ENCODE assay signal across 10 cellular contexts in genomic region chr12:120266180-120266535, GRCh38. TPM values are rescaled to one million over a fixed set of nuclear protein-coding genes. Genes with fewer than 3 reads are reported as not detected.
DNase-seq lines count a peak whose midpoint lies in the region; ATAC-seq and TF ChIP-seq lines count a peak whose summit lies in the region.
"Had no signal": no experiment of that assay in that cellular context is flagged by ENCODE, and none has a peak within 500 bp of the region (broad histone marks: within the 10 kb centered on the region; RNA-seq: fewer than 3 reads in every experiment).

No MANE protein-coding gene starts in this region.

- TF ChIP-seq CTCF in neural cell (IDR thresholded peaks at IDR 0.05; ENCODE audit: poor library complexity, severe bottlenecking) = no peak

- peak overlapping the region; percentile 89 to 97 (median 91) for H3K4me3 Mint-ChIP-seq in CD4-positive, CD25-positive, alpha-beta regulatory T cell
- peak overlapping the region; percentile 80 for H3K4me3 Mint-ChIP-seq in activated naive CD8-positive, alpha-beta T cell treated with anti-CD3 and anti-CD28 coated beads, Interleukin-2, amount 50 U/mL, for 24 hours

- H3K4me1 Mint-ChIP-seq in CD4-positive, CD25-positive, alpha-beta regulatory T cell = peaks cover 13 to 45% (median 34%) of the 10 kb centered on the region in 4 donors
- peaks cover 36% of the 10 kb centered on the region for H3K4me1 Mint-ChIP-seq in activated naive CD8-positive, alpha-beta T cell treated with anti-CD3 and anti-CD28 coated beads, Interleukin-2, amount 50 U/mL, for 24 hours

- TF ChIP-seq EP300 in neural cell (conservative IDR thresholded peaks at IDR 0.05; ENCODE audit: poor library complexity, severe bottlenecking) = no peak

- no peaks in the 10 kb centered on the region for H3K79me2 ChIP-seq in neural cell (replicated peaks; ENCODE audit: insufficient read depth, low read length)

- ATAC-seq in CD4-positive, CD25-positive, alpha-beta regulatory T cell (ENCODE audit: low read depth in 2 of 2) = no peak
- ATAC-seq in activated naive CD8-positive, alpha-beta T cell treated with anti-CD3 and anti-CD28 coated beads, Interleukin-2, amount 50 U/mL, for 24 hours = no peak
- no peak for ATAC-seq in activated CD4-positive, CD25-positive, alpha-beta regulatory T cell treated with anti-CD3 and anti-CD28 coated beads, Interleukin-2, amount 50 U/mL, for 24 hours
- ATAC-seq in left cardiac atrium = no peak

- no peaks in the 10 kb centered on the region for H3F3A ChIP-seq in neural cell (ENCODE audit: insufficient read depth, low read length, poor library complexity, severe bottlenecking)

- TF ChIP-seq RAD21 in neural cell (conservative IDR thresholded peaks at IDR 0.05) = no peak

- H3K27ac Mint-ChIP-seq in CD4-positive, CD25-positive, alpha-beta regulatory T cell = peak overlapping the region in 2 of 3 donors; percentile 80 to 89
- H3K27ac Mint-ChIP-seq in activated naive CD8-positive, alpha-beta T cell treated with anti-CD3 and anti-CD28 coated beads, Interleukin-2, amount 50 U/mL, for 24 hours = peak overlapping the region; percentile 80

- no peaks in the 10 kb centered on the region for H4K20me1 ChIP-seq in neural cell (ENCODE audit: insufficient read depth)

- intact Hi-C loops in left cardiac atrium (cut with DNase I) = loop anchor here in 1 of 2 donors (1.0 kb wide), 1 partner anchor 38 kb away; no protein-coding TSS in a partner anchor

- peaks cover 40% of the 10 kb centered on the region for H3K4me1 ChIP-seq in CD4-positive, CD25-positive, alpha-beta regulatory T cell (ENCODE audit: control insufficient read depth, insufficient read depth, low read length, poor library complexity, severe bottlenecking)
- peaks cover 45% of the 10 kb centered on the region for H3K4me1 ChIP-seq in HUES6 (ENCODE audit: control insufficient read depth, insufficient read depth, low read length)

- H3K9me3 Mint-ChIP-seq in CD4-positive, CD25-positive, alpha-beta regulatory T cell = peaks cover 0 to 2% (median 0%) of the 10 kb centered on the region in 7 donors
- no peaks in the 10 kb centered on the region for H3K9me3 Mint-ChIP-seq in activated naive CD8-positive, alpha-beta T cell treated with anti-CD3 and anti-CD28 coated beads, Interleukin-2, amount 50 U/mL, for 24 hours

- H3K9ac ChIP-seq in HUES6 (ENCODE audit: low read length) (no peak overlapping the region), neural cell (ENCODE audit: low read length) (peak overlapping the region; percentile 21)

- no peaks in the 10 kb centered on the region for H3K36me3 ChIP-seq in CD4-positive, CD25-positive, alpha-beta regulatory T cell (ENCODE audit: control insufficient read depth, insufficient read depth, low read length)
- H3K36me3 ChIP-seq in HUES6 (ENCODE audit: control insufficient read depth, insufficient read depth, low read length) (peaks cover 13% of the 10 kb centered on the region; the same call in 1 of the 2 replicates), neural cell (ENCODE audit: insufficient read depth, low read length) (no peaks in the 10 kb centered on the region)

- no peaks in the 10 kb centered on the region for H3K9me3 ChIP-seq in CD4-positive, CD25-positive, alpha-beta regulatory T cell (ENCODE audit: control insufficient read depth in 2 of 2, low read length in 2 of 2)
- no peaks in the 10 kb centered on the region for H3K9me3 ChIP-seq in HUES6 (ENCODE audit: control insufficient read depth, insufficient read depth, low read depth, low read length)
- no peaks in the 10 kb centered on the region for H3K9me3 ChIP-seq in neural cell (ENCODE audit: low read length)

- no peak overlapping the region for H3K4me2 ChIP-seq in neural cell (ENCODE audit: low read length)

- no peaks in the 10 kb centered on the region for H3K9me2 ChIP-seq in neural cell (ENCODE audit: insufficient read depth, low read length)

- DNase-seq in CD4-positive, CD25-positive, alpha-beta regulatory T cell = no peak
- DNase-seq in activated naive CD8-positive, alpha-beta T cell treated with anti-CD3 and anti-CD28 coated beads, Interleukin-2, amount 50 U/mL, for 24 hours = no peak
- DNase-seq in activated CD4-positive, CD25-positive, alpha-beta regulatory T cell treated with anti-CD3 and anti-CD28 coated beads, Interleukin-2, amount 50 U/mL, for 72 hours = no peak
- DNase-seq in left cardiac atrium = no peak
- no peak for DNase-seq in DMS53 treated with DMSO at 0.1 percent for 48 hours (lab: John Stamatoyannopoulos, UW; ENCODE audit: unreplicated experiment)

- H3K36me3 Mint-ChIP-seq in CD4-positive, CD25-positive, alpha-beta regulatory T cell = peaks cover 10% of the 10 kb centered on the region
- no peaks in the 10 kb centered on the region for H3K36me3 Mint-ChIP-seq in activated naive CD8-positive, alpha-beta T cell treated with anti-CD3 and anti-CD28 coated beads, Interleukin-2, amount 50 U/mL, for 24 hours (ENCODE audit: low read depth)

- no peaks in the 10 kb centered on the region for H3K27me3 Mint-ChIP-seq in CD4-positive, CD25-positive, alpha-beta regulatory T cell
- H3K27me3 Mint-ChIP-seq in activated naive CD8-positive, alpha-beta T cell treated with anti-CD3 and anti-CD28 coated beads, Interleukin-2, amount 50 U/mL, for 24 hours = peaks cover 2% of the 10 kb centered on the region

- no peaks in the 10 kb centered on the region for H3K27me3 ChIP-seq in CD4-positive, CD25-positive, alpha-beta regulatory T cell (ENCODE audit: control insufficient read depth, insufficient read depth, low read length)
- H3K27me3 ChIP-seq in HUES6 (ENCODE audit: control insufficient read depth, insufficient read depth, low read length) = no peaks in the 10 kb centered on the region
- no peaks in the 10 kb centered on the region for H3K27me3 ChIP-seq in neural cell (ENCODE audit: insufficient read depth, low read depth, low read length)

- no peak overlapping the region for H2AFZ ChIP-seq in neural cell (ENCODE audit: low read depth, low read length)
- H2AFZ ChIP-seq: GM23248 had no signal

- no peak overlapping the region for H3K27ac ChIP-seq in CD4-positive, CD25-positive, alpha-beta regulatory T cell (ENCODE audit: insufficient read depth, low read length, poor library complexity, severe bottlenecking)
- H3K27ac ChIP-seq in HUES6 (ENCODE audit: low read depth, low read length) (no peak overlapping the region), neural cell (ENCODE audit: low read length) (no peak overlapping the region)

- peak overlapping the region; percentile 34 for H3K4me3 ChIP-seq in CD4-positive, CD25-positive, alpha-beta regulatory T cell (ENCODE audit: low read depth, low read length)
- H3K4me3 ChIP-seq in HUES6 (ENCODE audit: low read depth, low read length) (peak overlapping the region; percentile 23; the same call in 1 of the 2 replicates), neural cell (ENCODE audit: low read length) (peak overlapping the region; percentile 59)

TF ChIP-seq in neural cell, 6 proteins besides CTCF, POLR2A, EP300 and RAD21:
- TF ChIP-seq MXI1 (conservative IDR thresholded peaks at IDR 0.05; ENCODE audit: poor library complexity, severe bottlenecking) (no peak), POLR2AphosphoS5 (IDR thresholded peaks at IDR 0.05) (no peak), TAF1 (IDR thresholded peaks at IDR 0.05; ENCODE audit: low read depth) (no peak), EZH2 (IDR thresholded peaks at IDR 0.05; ENCODE audit: borderline replicate concordance, insufficient read depth, low read length, poor library complexity, severe bottlenecking) (no peak), SMC3 (conservative IDR thresholded peaks at IDR 0.05; ENCODE audit: poor library complexity) (no peak)
- TF ChIP-seq, protein P1, sequence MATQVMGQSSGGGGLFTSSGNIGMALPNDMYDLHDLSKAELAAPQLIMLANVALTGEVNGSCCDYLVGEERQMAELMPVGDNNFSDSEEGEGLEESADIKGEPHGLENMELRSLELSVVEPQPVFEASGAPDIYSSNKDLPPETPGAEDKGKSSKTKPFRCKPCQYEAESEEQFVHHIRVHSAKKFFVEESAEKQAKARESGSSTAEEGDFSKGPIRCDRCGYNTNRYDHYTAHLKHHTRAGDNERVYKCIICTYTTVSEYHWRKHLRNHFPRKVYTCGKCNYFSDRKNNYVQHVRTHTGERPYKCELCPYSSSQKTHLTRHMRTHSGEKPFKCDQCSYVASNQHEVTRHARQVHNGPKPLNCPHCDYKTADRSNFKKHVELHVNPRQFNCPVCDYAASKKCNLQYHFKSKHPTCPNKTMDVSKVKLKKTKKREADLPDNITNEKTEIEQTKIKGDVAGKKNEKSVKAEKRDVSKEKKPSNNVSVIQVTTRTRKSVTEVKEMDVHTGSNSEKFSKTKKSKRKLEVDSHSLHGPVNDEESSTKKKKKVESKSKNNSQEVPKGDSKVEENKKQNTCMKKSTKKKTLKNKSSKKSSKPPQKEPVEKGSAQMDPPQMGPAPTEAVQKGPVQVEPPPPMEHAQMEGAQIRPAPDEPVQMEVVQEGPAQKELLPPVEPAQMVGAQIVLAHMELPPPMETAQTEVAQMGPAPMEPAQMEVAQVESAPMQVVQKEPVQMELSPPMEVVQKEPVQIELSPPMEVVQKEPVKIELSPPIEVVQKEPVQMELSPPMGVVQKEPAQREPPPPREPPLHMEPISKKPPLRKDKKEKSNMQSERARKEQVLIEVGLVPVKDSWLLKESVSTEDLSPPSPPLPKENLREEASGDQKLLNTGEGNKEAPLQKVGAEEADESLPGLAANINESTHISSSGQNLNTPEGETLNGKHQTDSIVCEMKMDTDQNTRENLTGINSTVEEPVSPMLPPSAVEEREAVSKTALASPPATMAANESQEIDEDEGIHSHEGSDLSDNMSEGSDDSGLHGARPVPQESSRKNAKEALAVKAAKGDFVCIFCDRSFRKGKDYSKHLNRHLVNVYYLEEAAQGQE (IDR thresholded peaks at IDR 0.05; ENCODE audit: borderline replicate concordance) = no peak

RNA-seq across cellular contexts. Expression of gene PXN, which starts 0.6 kb away (rescaled TPM):
- total RNA-seq in CD4-positive, CD25-positive, alpha-beta regulatory T cell = 205 TPM
- polyA plus RNA-seq in CD4-positive, CD25-positive, alpha-beta regulatory T cell = 10 to 100 TPM; 64.3 to 89.5 (median 73.5) TPM
- polyA plus RNA-seq in neural cell = 5.9 and 6.3 TPM in 2 replicates
- polyA minus RNA-seq in neural cell = 4.6 and 7.4 TPM in 2 replicates
- 10 to 100 TPM; 70.3 to 86.1 TPM for total RNA-seq in left cardiac atrium

RNA-seq across cellular contexts. Expression of gene RNU4-2, which starts 25.5 kb away (rescaled TPM):
- 12,754 TPM for total RNA-seq in CD4-positive, CD25-positive, alpha-beta regulatory T cell
- 100 to 1,000 TPM in 1 of 4 donors, 10 to 100 TPM in 1, not detected in 2; 49.3 to 132 TPM for polyA plus RNA-seq in CD4-positive, CD25-positive, alpha-beta regulatory T cell
- polyA plus RNA-seq in neural cell = under 0.01 TPM in 1 of 2 replicates, not detected in the other
- under 0.01 TPM in 2 replicates for polyA minus RNA-seq in neural cell
- over 10,000 TPM; 14,688 to 67,133 TPM for total RNA-seq in left cardiac atrium
- polyA plus RNA-seq: thymus had no signal

RNA-seq across cellular contexts. Expression of gene RNU4-1, which starts 26.9 kb away (rescaled TPM):
- 1,793 TPM for total RNA-seq in CD4-positive, CD25-positive, alpha-beta regulatory T cell
- polyA plus RNA-seq in CD4-positive, CD25-positive, alpha-beta regulatory T cell = not detected
- under 0.01 TPM in 1 of 2 replicates, not detected in the other for polyA plus RNA-seq in neural cell
- under 0.01 TPM in 2 replicates for polyA minus RNA-seq in neural cell
- total RNA-seq in left cardiac atrium = 1,000 to 10,000 TPM; 1,261 to 6,779 TPM
- total RNA-seq: GM23248 had no signal
- polyA plus RNA-seq: GM23248, thymus had no signal

RNA-seq across cellular contexts. Expression of gene SIRT4, which starts 36.0 kb away (rescaled TPM):
- total RNA-seq in CD4-positive, CD25-positive, alpha-beta regulatory T cell = 0.79 TPM
- 1 to 10 TPM in 3 of 4 donors, not detected in 1; 1.1 to 2.8 (median 1.2) TPM for polyA plus RNA-seq in CD4-positive, CD25-positive, alpha-beta regulatory T cell
- 9.7 and 13.8 TPM in 2 replicates for polyA plus RNA-seq in neural cell
- polyA minus RNA-seq in neural cell = 5.8 and 7.5 TPM in 2 replicates
- 1 to 10 TPM; 2.8 to 5.8 TPM for total RNA-seq in left cardiac atrium
- total RNA-seq: GM23248 had no signal
